ENCODE assay signal across 14 cellular contexts in genomic region chr5:5387192-5387591, GRCh38. TPM values are rescaled to one million over a fixed set of nuclear protein-coding genes. Genes with fewer than 3 reads are reported as not detected.
DNase-seq lines count a peak whose midpoint lies in the region; FAIRE-seq and TF ChIP-seq lines count a peak whose summit lies in the region.
"Had no signal": no experiment of that assay in that cellular context is flagged by ENCODE, and none has a peak within 500 bp of the region (broad histone marks: within the 10 kb centered on the region; RNA-seq: fewer than 3 reads in every experiment).

No MANE protein-coding gene starts in this region.

- no peak overlapping the region for H3K4me2 ChIP-seq in astrocyte (ENCODE audit: low read length)
- H3K4me2 ChIP-seq: BLaER1 treated with 17β-estradiol and CSF1 and Interleukin-3, amounts not matched to agents 10 nM and 100 nM; SK-N-SH had no signal

- no peaks in the 10 kb centered on the region for H4K20me1 ChIP-seq in astrocyte (ENCODE audit: insufficient read depth, low read length)
- H4K20me1 ChIP-seq: BLaER1 treated with 17β-estradiol and CSF1 and Interleukin-3, amounts not matched to agents 10 nM and 100 nM had no signal

- H3K36me3 ChIP-seq in astrocyte (ENCODE audit: insufficient read depth, low read length) (no peaks in the 10 kb centered on the region), endodermal cell (ENCODE audit: control insufficient read depth, insufficient read depth, low read length) (no peaks in the 10 kb centered on the region)
- H3K36me3 ChIP-seq: BLaER1 treated with 17β-estradiol and CSF1 and Interleukin-3, amounts not matched to agents 10 nM and 100 nM had no signal

- H3K9ac ChIP-seq in astrocyte (ENCODE audit: low read length) (no peak overlapping the region), endodermal cell (ENCODE audit: extremely low read depth, low read length, poor library complexity, severe bottlenecking) (no peak overlapping the region)
- H3K9ac ChIP-seq: BLaER1 treated with 17β-estradiol and CSF1 and Interleukin-3, amounts not matched to agents 10 nM and 100 nM; SK-N-SH had no signal

- DNase-seq in M059J (ENCODE audit: low read depth): peak; percentile 36
- peak; percentile 31 for DNase-seq in astrocyte (ENCODE audit: low read depth)
- peak; percentile 76 for DNase-seq in kidney tubule cell (ENCODE audit: low spot score)
- no peak for DNase-seq in stimulated activated naive CD4-positive, alpha-beta T cell (lab: John Stamatoyannopoulos, UW)
- DNase-seq in endodermal cell: no peak
- no peak for DNase-seq in GM03348 (ENCODE audit: low spot score)
- DNase-seq in activated gamma-delta T cell (lab: John Stamatoyannopoulos, UW): no peak
- DNase-seq: DMS153, KBM-7, NCI-H1092, NCI-H748 treated with DMSO at 0.1 percent for 48 hours, Right ventricle myocardium superior, SK-N-SH had no signal

- H3K4me3 Mint-ChIP-seq in astrocyte (ENCODE audit: unreplicated experiment): no peak overlapping the region
- H3K4me3 Mint-ChIP-seq in endodermal cell: no peak overlapping the region

- TF ChIP-seq CTCF in astrocyte (IDR thresholded peaks at IDR 0.05; ENCODE audit: insufficient read depth, low read depth, low read length) (no peak), endodermal cell (conservative IDR thresholded peaks at IDR 0.05) (no peak)

- H3K4me1 ChIP-seq in astrocyte (ENCODE audit: insufficient read depth, low read length) (no peaks in the 10 kb centered on the region), endodermal cell (ENCODE audit: control insufficient read depth, insufficient read depth, low read length) (no peaks in the 10 kb centered on the region)
- H3K4me1 ChIP-seq: BLaER1 treated with 17β-estradiol and CSF1 and Interleukin-3, amounts not matched to agents 10 nM and 100 nM had no signal

- H3K27me3 ChIP-seq in astrocyte (ENCODE audit: insufficient read depth, low read length): no peaks in the 10 kb centered on the region
- H3K27me3 ChIP-seq in endodermal cell (ENCODE audit: control insufficient read depth, insufficient read depth, low read length, poor library complexity, severe bottlenecking): no peaks in the 10 kb centered on the region
- H3K27me3 ChIP-seq: BLaER1 treated with 17β-estradiol and CSF1 and Interleukin-3, amounts not matched to agents 10 nM and 100 nM had no signal

- no peaks in the 10 kb centered on the region for H3K79me2 ChIP-seq in astrocyte (ENCODE audit: insufficient read depth, low read length)

- no peak overlapping the region for H3K27ac ChIP-seq in astrocyte (ENCODE audit: low read depth, low read length)
- no peak overlapping the region for H3K27ac ChIP-seq in endodermal cell (ENCODE audit: low read depth, low read length)
- H3K27ac ChIP-seq: BLaER1 treated with 17β-estradiol and CSF1 and Interleukin-3, amounts not matched to agents 10 nM and 100 nM had no signal

- peaks cover 2% of the 10 kb centered on the region for H3K4me1 Mint-ChIP-seq in astrocyte (ENCODE audit: low read depth, unreplicated experiment)
- no peaks in the 10 kb centered on the region for H3K4me1 Mint-ChIP-seq in endodermal cell

- H3K4me3 ChIP-seq in astrocyte (ENCODE audit: insufficient read depth, low read depth, low read length): no peak overlapping the region
- H3K4me3 ChIP-seq in endodermal cell (ENCODE audit: low read length): no peak overlapping the region
- H3K4me3 ChIP-seq: BLaER1 treated with 17β-estradiol and CSF1 and Interleukin-3, amounts not matched to agents 10 nM and 100 nM had no signal

- H3K9me3 ChIP-seq in astrocyte (ENCODE audit: insufficient read depth, low read depth, low read length) (no peaks in the 10 kb centered on the region), endodermal cell (ENCODE audit: control insufficient read depth, low read length) (no peaks in the 10 kb centered on the region)
- H3K9me3 ChIP-seq: SK-N-SH had no signal

- WGBS in endodermal cell (ENCODE audit: insufficient coverage in 1 of 2, insufficient read length in 1 of 2), 2 experiments: 86 to 93% methylated on average over 1 to 2 of the region's 2 CpGs

- H3K9me3 Mint-ChIP-seq in astrocyte (ENCODE audit: unreplicated experiment): peaks cover 2% of the 10 kb centered on the region
- peaks cover 2% of the 10 kb centered on the region for H3K9me3 Mint-ChIP-seq in endodermal cell

- FAIRE-seq in astrocyte (lab: Jason Lieb, UNC): no peak

- H2AFZ ChIP-seq in astrocyte (ENCODE audit: low read depth, low read length): no peak overlapping the region

- H3K27me3 Mint-ChIP-seq in astrocyte (ENCODE audit: low read depth, unreplicated experiment): no peaks in the 10 kb centered on the region
- H3K27me3 Mint-ChIP-seq in endodermal cell (ENCODE audit: insufficient read depth): peaks cover 2% of the 10 kb centered on the region

- no peaks in the 10 kb centered on the region for H3K36me3 Mint-ChIP-seq in astrocyte (ENCODE audit: low read depth, unreplicated experiment)
- H3K36me3 Mint-ChIP-seq in endodermal cell (ENCODE audit: low read depth): no peaks in the 10 kb centered on the region

- H3K27ac Mint-ChIP-seq in astrocyte (ENCODE audit: unreplicated experiment): no peak overlapping the region
- no peak overlapping the region for H3K27ac Mint-ChIP-seq in endodermal cell

RNA-seq across cellular contexts. Expression of gene ICE1, which starts 35.3 kb away (rescaled TPM):
- total RNA-seq in M059J (2014; rRNA removed; shearing (Covaris generic)): 13.1 and 20.8 TPM in 2 replicates
- total RNA-seq in astrocyte: 40.3 and 44.8 TPM in 2 replicates
- total RNA-seq in endodermal cell: 10 to 100 TPM; 36.9 to 40.5 TPM
- polyA plus RNA-seq in endodermal cell (2013, experiment 1 of 2): 28.7 TPM
- 30.3 TPM for polyA plus RNA-seq in endodermal cell (2013, experiment 2 of 2)

Comparison
In these comparisons a context has a peak if more than half of its experiments do, and no peak if none do; other contexts are left out.
1. DNase-seq: peak in M059J (single experiment), astrocyte (single experiment) and kidney tubule cell (single experiment); none in stimulated activated naive CD4-positive, alpha-beta T cell (0 of 6), endodermal cell (single experiment), GM03348 (single experiment) and activated gamma-delta T cell (single experiment).